ENCODE assay signal across 22 cellular contexts in genomic region chr22:47102648-47103047, GRCh38.
A peak's percentile ranks its signal among the peaks of the same experiment; 100 is the strongest.
DNase-seq lines count a peak whose midpoint lies in the region; ATAC-seq and TF ChIP-seq lines count a peak whose summit lies in the region.
"Had no signal": no experiment of that assay in that cellular context is flagged by ENCODE, and none has a peak within 500 bp of the region (broad histone marks: within the 10 kb centered on the region; RNA-seq: fewer than 3 reads in every experiment).

No MANE protein-coding gene starts in this region.

- H3K9me3 ChIP-seq in HUES6 (ENCODE audit: control insufficient read depth, insufficient read depth, low read depth, low read length) (no peaks in the 10 kb centered on the region), body of pancreas (no peaks in the 10 kb centered on the region)
- H3K9me3 ChIP-seq: thoracic aorta had no signal

- WGBS in body of pancreas, 2 donors: 30 to 35% methylated on average over 2 of the region's 2 CpGs

- H3K4me1 ChIP-seq in HUES6 (ENCODE audit: control insufficient read depth, insufficient read depth, low read length) (peaks cover 48% of the 10 kb centered on the region), body of pancreas (peaks cover 26% of the 10 kb centered on the region)

- H3K4me3 ChIP-seq in HUES6 (ENCODE audit: low read depth, low read length): peak overlapping the region; percentile 10; the same call in 1 of the 2 replicates
- H3K4me3 ChIP-seq in body of pancreas: no peak overlapping the region
- H3K4me3 ChIP-seq: thoracic aorta had no signal

- no peaks in the 10 kb centered on the region for H3K36me3 ChIP-seq in HUES6 (ENCODE audit: control insufficient read depth, insufficient read depth, low read length)
- no peaks in the 10 kb centered on the region for H3K36me3 ChIP-seq in body of pancreas (replicated peaks in 1 of 2; ENCODE audit: insufficient read depth in 1 of 2, low read depth in 2 of 2)
- H3K36me3 ChIP-seq: thoracic aorta had no signal

- CTCF ChIA-PET in RWPE1 (lab: Yijun Ruan, JAX): no interaction called here

- DNase-seq in body of pancreas: peak; percentile 31 to 63 (median 59)
- DNase-seq in islet precursor cell: peak; percentile 87
- DNase-seq in renal cortical epithelial cell (ENCODE audit: low read depth): peak; percentile 85
- no peak for DNase-seq in activated CD8-positive, alpha-beta memory T cell treated with anti-CD3 and anti-CD28 coated beads, Interleukin-2, amount 50 U/mL, for 4 hours
- DNase-seq in RWPE1 (ENCODE audit: low spot score): no peak
- DNase-seq: activated CD4-positive, alpha-beta T cell treated with anti-CD3 and anti-CD28 coated beads, Interleukin-2, amount 50 U/mL, for 4 hours; activated naive CD4-positive, alpha-beta T cell treated with Interleukin-2 at 50 U/mL for 16 hours; activated T-cell treated with anti-CD3 and anti-CD28 coated beads, Interleukin-2, amount 50 U/mL, for 1 hour; anterior cingulate cortex; effector CD8-positive, alpha-beta T cell; Karpas-422; NCI-H1092; NCI-H2029; NCI-H446 treated with DMSO at 0.1 percent for 48 hours; right cardiac atrium; SHP77; T-cell had no signal

- no peak for TF ChIP-seq POLR2A in body of pancreas (IDR thresholded peaks at IDR 0.05)

- POLR2A ChIA-PET in RWPE1 (lab: Yijun Ruan, JAX; ENCODE audit: low non-redundant PET): no interaction called here

- intact Hi-C loops in body of pancreas (cut with DNase I): loop anchor here (10.0 kb wide), 1 partner anchor 52 kb away; no protein-coding TSS in a partner anchor

- H3K27me3 ChIP-seq in HUES6 (ENCODE audit: control insufficient read depth, insufficient read depth, low read length): no peaks in the 10 kb centered on the region
- H3K27me3 ChIP-seq in body of pancreas: no peaks in the 10 kb centered on the region

- no peak for TF ChIP-seq CTCF in body of pancreas (IDR thresholded peaks at IDR 0.05)
- no peak for TF ChIP-seq CTCF in RWPE1 (conservative IDR thresholded peaks at IDR 0.05; ENCODE audit: low read depth)

- peak overlapping the region; percentile 69 for H3K27ac ChIP-seq in HUES6 (ENCODE audit: low read depth, low read length)
- peak overlapping the region; percentile 32 to 62 (median 54) for H3K27ac ChIP-seq in body of pancreas
- H3K27ac ChIP-seq in RWPE1: no peak overlapping the region
- H3K27ac ChIP-seq: thoracic aorta had no signal

- H3K9ac ChIP-seq in HUES6 (ENCODE audit: low read length): peak overlapping the region; percentile 45

- ATAC-seq in body of pancreas (peak; percentile 85), HG03520 (IDR thresholded peaks at IDR 0.05; ENCODE audit: unreplicated experiment) (no peak), GM21529 (IDR thresholded peaks at IDR 0.05; ENCODE audit: unreplicated experiment) (no peak)
- ATAC-seq: right cardiac atrium; stimulated activated memory B cell treated with anti-CD40 and anti-IgM and Interleukin-4, amounts not matched to agents 10 μg/mL and 1 μg/mL and 100 μg/mL, for 72 hours; T-cell had no signal

Comparison
In these comparisons a context has a peak if more than half of its experiments do, and no peak if none do; other contexts are left out.
1. DNase-seq: peak in body of pancreas (4 of 4), islet precursor cell (single experiment) and renal cortical epithelial cell (single experiment); none in activated CD8-positive, alpha-beta memory T cell treated with anti-CD3 and anti-CD28 coated beads, Interleukin-2, amount 50 U/mL, for 4 hours (single experiment) and RWPE1 (single experiment).